ENCODE assay signal across 19 cellular contexts in genomic region chr20:59428006-59428405, GRCh38.
"Had no signal": no experiment of that assay in that cellular context is flagged by ENCODE, and none has a peak within 500 bp of the region (broad histone marks: within the 10 kb centered on the region; RNA-seq: fewer than 3 reads in every experiment).

No MANE protein-coding gene starts in this region.

- H3K9me3 ChIP-seq: MG63, SJSA1 had no signal

- H3K27me3 ChIP-seq: MG63, SJSA1 had no signal

- H3K27ac ChIP-seq: SJSA1, SK-N-MC had no signal

- H3K4me1 ChIP-seq: SJSA1 had no signal

- H3K27ac Mint-ChIP-seq: IgD-negative memory B cell had no signal

- H3K4me3 ChIP-seq: SJSA1, SK-N-MC had no signal

- FAIRE-seq: RCC 7860 had no signal

- DNase-seq: KBM-7, NCI-H1092 treated with DMSO at 0.1 percent for 48 hours, NCI-H1436, NCI-H187, NCI-H2029, NCI-H2081 treated with DMSO at 0.1 percent for 48 hours, NCI-H2171, NCI-H226, NCI-H446, NCI-H510A, NCI-H524 treated with DMSO at 0.1 percent for 48 hours, NCI-H774, Right ventricle myocardium superior, SIG-M5 had no signal

- H3K36me3 ChIP-seq: MG63, SJSA1 had no signal
